ENCODE assay signal across 1 cellular context in genomic region chr13:98333481-98333880, GRCh38.
TF ChIP-seq lines count a peak whose summit lies in the region.

No MANE protein-coding gene starts in this region.

TF ChIP-seq in HepG2, 621 proteins besides CTCF, POLR2A, EP300 and RAD21 (continued from another document):
- TF ChIP-seq ZNF646 (CRISPR knock-in tag; IDR thresholded peaks at IDR 0.05) (peak; percentile 19; the same call in 1 of the 2 replicates), CSRNP2 (CRISPR knock-in tag; conservative IDR thresholded peaks at IDR 0.05; ENCODE audit: low read depth) (no peak), XRCC5 (optimal IDR thresholded peaks at IDR 0.05; ENCODE audit: low read length) (peak; percentile 32), MNT (IDR thresholded peaks at IDR 0.05) (no peak), ZBTB37 (CRISPR knock-in tag; IDR thresholded peaks at IDR 0.05) (no peak), KLF13 (CRISPR knock-in tag; IDR thresholded peaks at IDR 0.05) (no peak), ZGPAT (CRISPR knock-in tag; IDR thresholded peaks at IDR 0.05) (no peak)
